12 cellular contexts compared by ENCODE assay signal in genomic region chr7:97187067-97187466, GRCh38.
DNase-seq lines count a peak whose midpoint lies in the region; ATAC-seq and TF ChIP-seq lines count a peak whose summit lies in the region.
"Had no signal": no experiment of that assay in that cellular context is flagged by ENCODE, and none has a peak within 500 bp of the region (broad histone marks: within the 10 kb centered on the region; RNA-seq: fewer than 3 reads in every experiment).

No MANE protein-coding gene starts in this region.

- no peak overlapping the region for H3K9ac ChIP-seq in PC-3 (ENCODE audit: low read length)

- no peaks in the 10 kb centered on the region for H3F3A ChIP-seq in PC-3 (ENCODE audit: low read length, unreplicated experiment)

- no peaks in the 10 kb centered on the region for H3K36me3 ChIP-seq in A673 (ENCODE audit: insufficient read depth, low read length, poor library complexity, severe bottlenecking)
- H3K36me3 ChIP-seq in PC-3 (ENCODE audit: low read depth, low read length) = no peaks in the 10 kb centered on the region

- H3K4me1 ChIP-seq in A673 (ENCODE audit: insufficient read depth, low read length, poor library complexity, severe bottlenecking) (no peaks in the 10 kb centered on the region), PC-3 (ENCODE audit: insufficient read depth, low read length) (no peaks in the 10 kb centered on the region)

- no TSS peak for BruUV-seq in A673 (replicated peaks; lab: Mats Ljungman, UMichigan)
- BruUV-seq in PC-3 (replicated peaks; lab: Mats Ljungman, UMichigan) = no TSS peak

- no peak; the same call in 1 of the 2 replicates for ATAC-seq in PC-3
- no peak for ATAC-seq in Right ventricle myocardium superior (ENCODE audit: poor library complexity)
- no peak for ATAC-seq in GM21825 (IDR thresholded peaks at IDR 0.05; ENCODE audit: unreplicated experiment)
- ATAC-seq: stimulated activated naive B cell treated with anti-CD40 and anti-IgM and Interleukin-4, amounts not matched to agents 10 μg/mL and 1 μg/mL and 100 μg/mL, for 72 hours; WTC11 had no signal

- POLR2A ChIA-PET in A673 (lab: Charles Lee; ENCODE audit: low non-redundant PET) = no interaction called here
- POLR2A ChIA-PET in PC-3 (lab: Charles Lee; ENCODE audit: unreplicated experiment) = no interaction called here

- no peaks in the 10 kb centered on the region for H4K20me1 ChIP-seq in PC-3 (ENCODE audit: low read length)

- H3K27ac ChIP-seq in A673 (ENCODE audit: low read depth, low read length, poor library complexity, severe bottlenecking) = no peak overlapping the region
- H3K27ac ChIP-seq in PC-3 (ENCODE audit: low read length) = no peak overlapping the region

- H3K9me3 ChIP-seq in A673 (ENCODE audit: low read depth, low read length, poor library complexity, severe bottlenecking) (no peaks in the 10 kb centered on the region), PC-3 (ENCODE audit: low read length) (no peaks in the 10 kb centered on the region)

- CTCF ChIA-PET in A673 (lab: Charles Lee) (no interaction called here), PC-3 (lab: Charles Lee) (no interaction called here)

- H3K4me2 ChIP-seq in PC-3 (ENCODE audit: low read length) = no peak overlapping the region

- no peak overlapping the region for H3K4me3 ChIP-seq in A673 (ENCODE audit: low read depth, low read length, poor library complexity, severe bottlenecking)
- no peak overlapping the region for H3K4me3 ChIP-seq in PC-3 (ENCODE audit: low read length)
- no peak overlapping the region for H3K4me3 ChIP-seq in fibroblast of mammary gland (ENCODE audit: control insufficient read depth, low read depth, low read length)

- no peak overlapping the region for H2AFZ ChIP-seq in PC-3 (ENCODE audit: low read length)

- no peaks in the 10 kb centered on the region for H3K9me2 ChIP-seq in PC-3 (replicated peaks; ENCODE audit: low read length)

- DNase-seq in A673 (ENCODE audit: low spot score) (peak; percentile 19), GM04504 (ENCODE audit: low read depth) (peak; percentile 35), PC-3 (peak; percentile 9), fibroblast of mammary gland (ENCODE audit: low read depth) (peak; percentile 86), NCI-H524 treated with DMSO at 0.1 percent for 48 hours (lab: John Stamatoyannopoulos, UW) (no peak), Right ventricle myocardium superior (no peak), HPDE6-E6E7 (ENCODE audit: extremely low spot score) (no peak)
- DNase-seq: amniotic stem cell; NCI-H1105; stimulated activated naive B cell treated with anti-CD40 and anti-IgM and Interleukin-4, amounts not matched to agents 10 μg/mL and 1 μg/mL and 100 μg/mL, for 72 hours had no signal

- H3K79me2 ChIP-seq in PC-3 (ENCODE audit: low read length) = no peaks in the 10 kb centered on the region

- no peak for TF ChIP-seq CTCF in A673 (conservative IDR thresholded peaks at IDR 0.05; ENCODE audit: low read depth, low read length)
- no peak for TF ChIP-seq CTCF in PC-3 (conservative IDR thresholded peaks at IDR 0.05; ENCODE audit: low read depth, low read length)
- TF ChIP-seq CTCF in fibroblast of mammary gland (conservative IDR thresholded peaks at IDR 0.05; ENCODE audit: control insufficient read depth, insufficient read depth, low read depth, low read length) = no peak

- no peaks in the 10 kb centered on the region for H3K27me3 ChIP-seq in A673 (replicated peaks; ENCODE audit: insufficient read depth, low read depth, low read length, poor library complexity)
- no peaks in the 10 kb centered on the region for H3K27me3 ChIP-seq in PC-3 (ENCODE audit: low read length)

- intact Hi-C loops in A673 (cut with micrococcal nuclease; ENCODE audit: unreplicated experiment) (no loop called here), PC-3 (cut with micrococcal nuclease) (no loop called here), Right ventricle myocardium superior (cut with DNase I) (no loop called here)

Comparison
In these comparisons a context has a peak if more than half of its experiments do, and no peak if none do; other contexts are left out.
1. DNase-seq: peak in A673 (single experiment), GM04504 (single experiment), PC-3 (single experiment) and fibroblast of mammary gland (single experiment); none in NCI-H524 treated with DMSO at 0.1 percent for 48 hours (single experiment), Right ventricle myocardium superior (single experiment) and HPDE6-E6E7 (single experiment).